In the genomic region with DNA sequence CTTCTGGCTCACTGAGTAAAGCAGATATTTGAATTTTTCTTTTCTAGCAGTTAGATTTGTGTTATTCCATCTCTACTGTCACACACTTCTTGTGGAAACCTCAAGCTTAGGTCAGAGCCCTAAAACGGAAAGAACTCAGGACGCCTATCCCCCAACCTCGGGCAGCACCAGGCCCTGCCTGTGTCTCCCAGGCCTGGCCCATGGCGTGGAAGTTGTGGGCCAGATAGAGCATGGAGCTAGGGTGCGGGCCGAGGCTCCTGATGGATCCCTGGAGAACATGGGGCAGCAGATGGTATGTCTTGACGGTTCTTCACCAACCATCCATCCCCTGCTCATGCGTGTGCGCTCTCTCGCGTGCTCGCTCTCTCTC, we compare ENCODE assay signal across 17 cellular contexts. TPM values are rescaled to one million over a fixed set of nuclear protein-coding genes. Genes with fewer than 3 reads are reported as not detected.
DNase-seq lines count a peak whose midpoint lies in the region; ATAC-seq, FAIRE-seq and TF ChIP-seq lines count a peak whose summit lies in the region.
"Had no signal": no experiment of that assay in that cellular context is flagged by ENCODE, and none has a peak within 500 bp of the region (broad histone marks: within the 10 kb centered on the region; RNA-seq: fewer than 3 reads in every experiment).

No MANE protein-coding gene starts in this region.

- in situ Hi-C loops in GM12878 (cut with MboI), result no loop called here

- BruUV-seq in GM12878 (replicated peaks; lab: Mats Ljungman, UMichigan), result TSS peak; percentile 57

- no peak overlapping the region for H3K4me3 ChIP-seq in GM12878
- H3K4me3 ChIP-seq: BLaER1 treated with 17β-estradiol and CSF1 and Interleukin-3, amounts not matched to agents 10 nM and 100 nM; upper lobe of right lung had no signal

- no peak for TF ChIP-seq POLR2A in GM12878 (IDR thresholded peaks at IDR 0.05; ENCODE audit: low read depth, low read length)

- H3K4me3 Mint-ChIP-seq in activated CD8-positive, alpha-beta memory T cell treated with anti-CD3 and anti-CD28 coated beads, Interleukin-2, amount 10 ng/mL, durations not matched to agents 7 days and 5 days, result no peak overlapping the region
- no peak overlapping the region for H3K4me3 Mint-ChIP-seq in osteocyte (ENCODE audit: unreplicated experiment)
- H3K4me3 Mint-ChIP-seq: naive thymus-derived CD4-positive, alpha-beta T cell had no signal

- H3K27ac ChIP-seq in GM12878 (ENCODE audit: control insufficient read depth, insufficient read depth), result no peak overlapping the region
- H3K27ac ChIP-seq: BLaER1 treated with 17β-estradiol and CSF1 and Interleukin-3, amounts not matched to agents 10 nM and 100 nM; parathyroid adenoma; upper lobe of right lung had no signal

- FAIRE-seq in GM12878 (lab: Jason Lieb, UNC), result no peak
- FAIRE-seq: bronchial epithelial cell, endometrium had no signal

- H2AFZ ChIP-seq in GM12878 (ENCODE audit: control insufficient read depth, low read depth, low read length), result no peak overlapping the region
- H2AFZ ChIP-seq: parathyroid adenoma had no signal

- RAD21 ChIA-PET in GM12878 (lab: Charles Lee; ENCODE audit: unreplicated experiment), result interaction anchor here (1.1 to 1.5 kb wide), 3 partner anchors 70 to 170 kb away, joined by 3 to 5 read pairs (median 4); no protein-coding TSS in a partner anchor

- POLR2A ChIA-PET in GM10248 (lab: Yijun Ruan, JAX) (no interaction called here), GM12878 (lab: Charles Lee) (no interaction called here)

- intact Hi-C loops in GM12878 (cut with micrococcal nuclease; ENCODE audit: unreplicated experiment), result no loop called here

- 87% methylated on average over 12 of the region's 12 CpGs for WGBS in GM12878 (ENCODE audit: insufficient coverage, insufficient replicate concordance, low lambda C conversion rate, missing lambda C conversion rate)

- TF ChIP-seq CTCF in GM10248 (IDR thresholded peaks at IDR 0.05; ENCODE audit: control extremely low read depth, extremely low read depth, low read depth, missing control alignments) (peak; percentile 12), GM12878 (IDR thresholded peaks at IDR 0.05 in 2 of 3, conservative IDR thresholded peaks at IDR 0.05 in 1 of 3; ENCODE audit: control insufficient read depth in 2 of 3, extremely low read depth in 1 of 3, insufficient read depth in 1 of 3, low read depth in 3 of 3, low read length in 3 of 3) (no peak), osteocyte (IDR thresholded peaks at IDR 0.05) (peak; percentile 3)

- no peak for TF ChIP-seq EP300 in GM12878 (IDR thresholded peaks at IDR 0.05; ENCODE audit: borderline replicate concordance in 1 of 2, control insufficient read depth in 1 of 2, low read depth in 2 of 2, low read length in 2 of 2)

- no peaks in the 10 kb centered on the region for H3K9me3 Mint-ChIP-seq in activated CD8-positive, alpha-beta memory T cell treated with anti-CD3 and anti-CD28 coated beads, Interleukin-2, amount 10 ng/mL, durations not matched to agents 7 days and 5 days (ENCODE audit: low read depth)
- H3K9me3 Mint-ChIP-seq in osteocyte (ENCODE audit: unreplicated experiment), result no peaks in the 10 kb centered on the region

- H3K9me3 ChIP-seq in GM12878 (replicated peaks; ENCODE audit: control insufficient read depth, insufficient read depth, low read length), result no peaks in the 10 kb centered on the region
- H3K9me3 ChIP-seq: BLaER1 treated with 17β-estradiol and CSF1 and Interleukin-3, amounts not matched to agents 10 nM and 100 nM; upper lobe of right lung had no signal

- ATAC-seq in activated CD8-positive, alpha-beta memory T cell treated with anti-CD3 and anti-CD28 coated beads, Interleukin-2, amount 10 ng/mL, durations not matched to agents 7 days and 5 days, result peak; percentile 12
- ATAC-seq in GM12878, result no peak

- peaks cover 13% of the 10 kb centered on the region for H3K4me1 ChIP-seq in GM12878 (ENCODE audit: control insufficient read depth, insufficient read depth, low read length)

- DNase-seq in activated CD8-positive, alpha-beta memory T cell treated with anti-CD3 and anti-CD28 coated beads, Interleukin-2, amount 10 ng/mL, durations not matched to agents 7 days and 5 days, result no peak
- DNase-seq in activated CD8-positive, alpha-beta memory T cell treated with anti-CD3 and anti-CD28 coated beads, Interleukin-2, amount 50 U/mL, for 4 hours, result no peak
- DNase-seq in GM10248 (ENCODE audit: extremely low spot score) (no peak), GM12878 (ENCODE audit: low read depth, low spot score) (no peak), osteocyte (ENCODE audit: extremely low spot score, unreplicated experiment) (no peak), NCI-H1105 (lab: John Stamatoyannopoulos, UW) (no peak), HPDE6-E6E7 (ENCODE audit: extremely low spot score) (no peak)
- DNase-seq in stimulated activated CD4-positive, alpha-beta T cell treated with anti-CD3 and anti-CD28 coated beads, Interleukin-15, amount 100 ng/mL, for 24 hours, result no peak
- DNase-seq: cortex of kidney, DMS153, NCI-H774 had no signal

- no peak overlapping the region for H3K9ac ChIP-seq in GM12878 (ENCODE audit: control insufficient read depth, insufficient read depth, low read length)
- H3K9ac ChIP-seq: BLaER1 treated with 17β-estradiol and CSF1 and Interleukin-3, amounts not matched to agents 10 nM and 100 nM; parathyroid adenoma had no signal

- H3K79me2 ChIP-seq in GM12878 (ENCODE audit: control insufficient read depth, insufficient read depth, low read length), result no peaks in the 10 kb centered on the region
- H3K79me2 ChIP-seq: parathyroid adenoma had no signal

- peaks cover 53% of the 10 kb centered on the region for H3K36me3 Mint-ChIP-seq in activated CD8-positive, alpha-beta memory T cell treated with anti-CD3 and anti-CD28 coated beads, Interleukin-2, amount 10 ng/mL, durations not matched to agents 7 days and 5 days
- H3K36me3 Mint-ChIP-seq in osteocyte (ENCODE audit: unreplicated experiment), result peaks cover 13% of the 10 kb centered on the region

- H3K36me3 ChIP-seq in GM12878 (ENCODE audit: control insufficient read depth in 2 of 2, insufficient read depth in 2 of 2, low read length in 1 of 2), result no peaks in the 10 kb centered on the region; a peak in 3 of 4 replicates

- no peaks in the 10 kb centered on the region for H4K20me1 ChIP-seq in GM12878 (ENCODE audit: control insufficient read depth, insufficient read depth)

- CTCF ChIA-PET in activated CD8-positive, alpha-beta memory T cell treated with anti-CD3 and anti-CD28 coated beads, Interleukin-2, amount 10 ng/mL, durations not matched to agents 7 days and 5 days (lab: Charles Lee), result interaction anchor here (0.7 to 4.3 kb wide), 9 partner anchors 9 to 351 kb away, joined by 3 to 28 read pairs (median 3); partner anchors contain the start of gene P2RX7
- CTCF ChIA-PET in GM10248 (lab: Yijun Ruan, JAX), result interaction anchor here (1.0 to 3.0 kb wide), 10 partner anchors 9 to 121 kb away, joined by 3 to 40 read pairs (median 4); no protein-coding TSS in a partner anchor
- CTCF ChIA-PET in GM12878 (lab: Yijun Ruan, JAX), result interaction anchor here (0.5 to 3.1 kb wide), 11 partner anchors 9 to 1218 kb away, joined by 3 to 19 read pairs (median 4); partner anchors contain the start of gene P2RX7

- H3K27ac Mint-ChIP-seq in activated CD8-positive, alpha-beta memory T cell treated with anti-CD3 and anti-CD28 coated beads, Interleukin-2, amount 10 ng/mL, durations not matched to agents 7 days and 5 days, result peak overlapping the region; percentile 71
- no peak overlapping the region for H3K27ac Mint-ChIP-seq in osteocyte (ENCODE audit: unreplicated experiment)

- peaks cover 32% of the 10 kb centered on the region for H3K4me1 Mint-ChIP-seq in activated CD8-positive, alpha-beta memory T cell treated with anti-CD3 and anti-CD28 coated beads, Interleukin-2, amount 10 ng/mL, durations not matched to agents 7 days and 5 days
- H3K4me1 Mint-ChIP-seq in osteocyte (ENCODE audit: unreplicated experiment), result peaks cover 2% of the 10 kb centered on the region

- no peak overlapping the region for H3K4me2 ChIP-seq in GM12878 (ENCODE audit: control insufficient read depth, insufficient read depth)

- TF ChIP-seq RAD21 in GM12878 (IDR thresholded peaks at IDR 0.05; ENCODE audit: insufficient read depth, low read depth, low read length), result no peak

- no peaks in the 10 kb centered on the region for H3K27me3 ChIP-seq in GM12878 (replicated peaks in 1 of 2; ENCODE audit: control insufficient read depth in 2 of 2, insufficient read depth in 2 of 2, low read length in 1 of 2)
- H3K27me3 ChIP-seq: BLaER1 treated with 17β-estradiol and CSF1 and Interleukin-3, amounts not matched to agents 10 nM and 100 nM; upper lobe of right lung had no signal

- SMC1A ChIA-PET in GM12878 (lab: Charles Lee; ENCODE audit: uncharacterized antibody, unreplicated experiment), result interaction anchor here (0.7 to 1.6 kb wide), 3 partner anchors 9 to 169 kb away, joined by 3 to 5 read pairs (median 4); no protein-coding TSS in a partner anchor

- H3K27me3 Mint-ChIP-seq in activated CD8-positive, alpha-beta memory T cell treated with anti-CD3 and anti-CD28 coated beads, Interleukin-2, amount 10 ng/mL, durations not matched to agents 7 days and 5 days, result no peaks in the 10 kb centered on the region
- H3K27me3 Mint-ChIP-seq in osteocyte (ENCODE audit: unreplicated experiment), result no peaks in the 10 kb centered on the region
- H3K27me3 Mint-ChIP-seq: naive thymus-derived CD4-positive, alpha-beta T cell had no signal

TF ChIP-seq in GM12878, 131 proteins besides CTCF, POLR2A, EP300 and RAD21 (continues in another document):
- TF ChIP-seq ETV6 (conservative IDR thresholded peaks at IDR 0.05 in 1 of 2, IDR thresholded peaks at IDR 0.05 in 1 of 2; ENCODE audit: borderline replicate concordance in 1 of 2, low read depth in 1 of 2) (no peak), SREBF1 (IDR thresholded peaks at IDR 0.05; ENCODE audit: low read length) (no peak)

RNA-seq across cellular contexts. Expression of gene P2RX4, which starts 20.6 kb away (rescaled TPM):
- 10 to 100 TPM; 52.6 to 64.8 TPM for total RNA-seq in activated CD8-positive, alpha-beta memory T cell treated with anti-CD3 and anti-CD28 coated beads, Interleukin-2, amount 10 ng/mL, durations not matched to agents 7 days and 5 days
- 75.0 TPM in 2 replicates for total RNA-seq in GM12878 (2013; cell fraction: nucleolus; rRNA removed)
- total RNA-seq in GM12878 (2014; rRNA removed) (25.3 and 28.0 TPM in 2 replicates), GM12878 (2014; rRNA removed; fragmentation: Illumina TruSeq; extraction: Trizol) (15.3 and 17.3 TPM in 2 replicates), GM12878 (2021) (17.0 and 18.6 TPM in 2 replicates), osteocyte (20.3 and 21.1 TPM in 2 replicates)
- 12.3 TPM for polyA plus RNA-seq in GM12878 (2011; ENCODE audit: low read depth)
- polyA plus RNA-seq in GM12878 (2011; rRNA removed) (35.2 and 43.4 TPM in 2 replicates), GM12878 (2014; fragmentation: Illumina TruSeq; extraction: Trizol) (10.4 and 16.2 TPM in 2 replicates), GM12878 (2014; fragmentation: Nextera tagmentation; extraction: Ambion mirVana) (10 to 100 TPM in 1 of 2 experiments, 1 to 10 TPM in 1; 9.0 to 11.3 TPM), GM12878 (2014; rRNA removed) (28.4 and 31.7 TPM in 2 replicates), GM12878 (2016; fragmentation: Nextera tagmentation; extraction: Ambion mirVana) (10 to 100 TPM; 22.4 to 27.4 TPM)
- 46.5 and 63.0 TPM in 2 replicates for polyA plus RNA-seq in GM12878 (2011; cell fraction: cytosol; rRNA removed)
- polyA plus RNA-seq in GM12878 (2011; cell fraction: nucleus; rRNA removed), result 59.7 and 68.9 TPM in 2 replicates
- polyA plus RNA-seq in GM12878 (2012), result 16.2 and 20.4 TPM in 2 replicates
- polyA minus RNA-seq in GM12878 (2011; rRNA and poly(A)+ RNA removed), result 54.9 and 57.2 TPM in 2 replicates
- 9.9 and 10.8 TPM in 2 replicates for polyA minus RNA-seq in GM12878 (2011; cell fraction: cytosol; rRNA and poly(A)+ RNA removed)
- polyA minus RNA-seq in GM12878 (2011; cell fraction: nucleus; rRNA and poly(A)+ RNA removed), result 25.8 and 32.5 TPM in 2 replicates

Comparison
In these comparisons a context has a peak if more than half of its experiments do, and no peak if none do; other contexts are left out.
1. CTCF ChIP-seq: peak in GM10248 (single experiment) and osteocyte (single experiment); none in GM12878 (0 of 3).